Comparison of ENCODE assay signal across 8 cellular contexts in the genomic region with DNA sequence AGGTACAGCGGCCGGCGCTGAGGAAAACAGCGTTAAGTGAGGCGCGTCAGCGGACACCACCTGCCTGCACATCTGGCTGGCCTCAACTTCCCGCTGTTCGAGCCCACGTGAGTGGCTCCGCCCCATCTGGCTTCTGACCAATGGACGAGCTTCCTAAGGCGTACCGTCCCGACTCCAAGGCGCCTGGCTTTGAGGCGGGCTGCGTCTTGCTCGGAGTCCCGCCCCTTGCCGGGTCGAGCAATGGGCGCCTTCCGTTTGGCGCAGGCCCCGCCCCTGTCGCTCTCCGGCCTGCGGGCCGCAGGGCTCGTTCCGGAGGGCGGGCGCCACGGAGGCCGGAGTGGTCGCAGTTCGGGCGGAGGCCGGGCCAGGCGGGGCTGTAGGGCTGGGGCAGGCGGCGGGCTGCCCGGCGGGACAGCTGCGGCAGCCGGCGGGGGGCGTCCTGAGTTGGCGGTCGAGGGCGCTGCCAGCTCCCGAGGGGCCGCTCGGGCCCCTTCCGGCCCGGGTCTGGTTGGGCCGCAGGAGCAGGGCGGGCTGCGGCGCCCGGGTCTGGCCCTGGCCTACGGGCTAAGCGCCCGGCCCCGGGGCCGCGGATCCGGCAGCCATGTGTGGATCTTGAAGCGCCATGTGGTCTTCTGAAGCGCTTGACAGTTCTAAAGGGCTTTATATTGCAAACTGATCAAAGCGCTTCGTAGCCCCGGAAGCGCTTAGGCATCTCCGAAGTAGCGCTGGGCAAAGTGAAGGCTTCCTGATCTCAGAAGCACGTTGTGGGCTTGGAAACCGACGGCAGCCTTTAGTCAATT.
DNase-seq lines count a peak whose midpoint lies in the region; ATAC-seq and TF ChIP-seq lines count a peak whose summit lies in the region.

A gene with protein sequence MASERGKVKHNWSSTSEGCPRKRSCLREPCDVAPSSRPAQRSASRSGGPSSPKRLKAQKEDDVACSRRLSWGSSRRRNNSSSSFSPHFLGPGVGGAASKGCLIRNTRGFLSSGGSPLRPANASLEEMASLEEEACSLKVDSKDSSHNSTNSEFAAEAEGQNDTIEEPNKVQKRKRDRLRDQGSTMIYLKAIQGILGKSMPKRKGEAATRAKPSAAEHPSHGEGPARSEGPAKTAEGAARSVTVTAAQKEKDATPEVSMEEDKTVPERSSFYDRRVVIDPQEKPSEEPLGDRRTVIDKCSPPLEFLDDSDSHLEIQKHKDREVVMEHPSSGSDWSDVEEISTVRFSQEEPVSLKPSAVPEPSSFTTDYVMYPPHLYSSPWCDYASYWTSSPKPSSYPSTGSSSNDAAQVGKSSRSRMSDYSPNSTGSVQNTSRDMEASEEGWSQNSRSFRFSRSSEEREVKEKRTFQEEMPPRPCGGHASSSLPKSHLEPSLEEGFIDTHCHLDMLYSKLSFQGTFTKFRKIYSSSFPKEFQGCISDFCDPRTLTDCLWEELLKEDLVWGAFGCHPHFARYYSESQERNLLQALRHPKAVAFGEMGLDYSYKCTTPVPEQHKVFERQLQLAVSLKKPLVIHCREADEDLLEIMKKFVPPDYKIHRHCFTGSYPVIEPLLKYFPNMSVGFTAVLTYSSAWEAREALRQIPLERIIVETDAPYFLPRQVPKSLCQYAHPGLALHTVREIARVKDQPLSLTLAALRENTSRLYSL (plus strand): TSS at position 276 of the 800 bp plus-strand sequence. CDS start 742 bp downstream, outside the sequence.

- TF ChIP-seq CTCF in 22Rv1 (IDR thresholded peaks at IDR 0.05): no peak

- peak; percentile 24 for DNase-seq in NCI-H2081 treated with DMSO at 0.1 percent for 48 hours (lab: John Stamatoyannopoulos, UW)
- peak; percentile 89 for DNase-seq in T1000 (lab: John Stamatoyannopoulos, UW)
- DNase-seq in astrocyte of the hippocampus (ENCODE audit: low read depth, low spot score): peak; percentile 97
- DNase-seq in hippocampal formation (lab: John Stamatoyannopoulos, UW): peak; percentile 79 to 82
- DNase-seq in retina: peak; percentile 88

- H3K27ac ChIP-seq in 22Rv1: peak within 1 kb of the TSS; percentile 82

- ATAC-seq in GM18519 (IDR thresholded peaks at IDR 0.05; ENCODE audit: low FRiP score, unreplicated experiment): peak; percentile 91
- ATAC-seq in HG03045 (IDR thresholded peaks at IDR 0.05; ENCODE audit: unreplicated experiment): peak; percentile 96

Comparison
In these comparisons a context has a peak if more than half of its experiments do, and no peak if none do; other contexts are left out.
1. Peak in every context shown above with its lines: DNase-seq, ATAC-seq and H3K27ac ChIP-seq.
2. DNase-seq: peak in every context shown above with its lines; median percentile 97 in astrocyte of the hippocampus; 89 in T1000; 88 in retina; 80 in hippocampal formation; 24 in NCI-H2081 treated with DMSO at 0.1 percent for 48 hours.